10 cellular contexts compared by ENCODE assay signal in genomic region chr19:16458391-16459128, GRCh38. TPM values are rescaled to one million over a fixed set of nuclear protein-coding genes. Genes with fewer than 3 reads are reported as not detected.
DNase-seq lines count a peak whose midpoint lies in the region; ATAC-seq, FAIRE-seq and TF ChIP-seq lines count a peak whose summit lies in the region.
"Had no signal": no experiment of that assay in that cellular context is flagged by ENCODE, and none has a peak within 500 bp of the region (broad histone marks: within the 10 kb centered on the region; RNA-seq: fewer than 3 reads in every experiment).

No MANE protein-coding gene starts in this region.

- no peaks in the 10 kb centered on the region for H3K36me3 Mint-ChIP-seq in HFFc6 (ENCODE audit: low read depth)
- peaks cover 10% of the 10 kb centered on the region for H3K36me3 Mint-ChIP-seq in stimulated activated effector memory CD8-positive, alpha-beta T cell treated with anti-CD3 and anti-CD28 coated beads, Interleukin-12 subunit alpha, Interleukin-12 subunit beta, amount 100 ng/mL, for 72 hours
- H3K36me3 Mint-ChIP-seq in CD14-positive monocyte: peaks cover 12 to 19% of the 10 kb centered on the region in 2 donors

- peak overlapping the region; percentile 42; the same call in 1 of the 2 replicates for H3K27ac Mint-ChIP-seq in HFFc6
- H3K27ac Mint-ChIP-seq in stimulated activated effector memory CD8-positive, alpha-beta T cell treated with anti-CD3 and anti-CD28 coated beads, Interleukin-12 subunit alpha, Interleukin-12 subunit beta, amount 100 ng/mL, for 72 hours: peak overlapping the region; percentile 55
- peak overlapping the region in 3 of 7 donors; percentile 8 to 37 (median 27) for H3K27ac Mint-ChIP-seq in CD14-positive monocyte

- intact Hi-C loops in CD14-positive monocyte (cut with micrococcal nuclease): no loop called here

- H2AFZ ChIP-seq in keratinocyte (ENCODE audit: control insufficient read depth, low read length): no peak overlapping the region

- H4K20me1 ChIP-seq in keratinocyte (ENCODE audit: control insufficient read depth, extremely low read depth, insufficient read depth, low read length): peaks cover 23% of the 10 kb centered on the region

- H3K9me1 ChIP-seq in keratinocyte (ENCODE audit: control insufficient read depth, extremely low read depth, insufficient read depth, low read length): peaks cover 19% of the 10 kb centered on the region

- ATAC-seq in stimulated activated effector memory CD8-positive, alpha-beta T cell treated with anti-CD3 and anti-CD28 coated beads, Interleukin-12 subunit alpha, Interleukin-12 subunit beta, amount 100 ng/mL, for 72 hours: no peak

- H3K27ac ChIP-seq in WERI-Rb-1: peak overlapping the region; percentile 52
- no peak overlapping the region for H3K27ac ChIP-seq in keratinocyte (ENCODE audit: control insufficient read depth, insufficient read depth, low read length)

- peak overlapping the region; percentile 47 for H3K4me2 ChIP-seq in keratinocyte (ENCODE audit: control insufficient read depth, extremely low read depth, insufficient read depth, low read depth, low read length)

- peak overlapping the region; percentile 39 for H3K9ac ChIP-seq in keratinocyte (ENCODE audit: control insufficient read depth, extremely low read depth, insufficient read depth, low read length)

- no peak for TF ChIP-seq CTCF in HFFc6 (IDR thresholded peaks at IDR 0.05)
- no peak for TF ChIP-seq CTCF in WERI-Rb-1 (IDR thresholded peaks at IDR 0.05; ENCODE audit: low read depth, low read length)
- TF ChIP-seq CTCF in keratinocyte (optimal IDR thresholded peaks at IDR 0.05 in 1 of 3, IDR thresholded peaks at IDR 0.05 in 1 of 3, conservative IDR thresholded peaks at IDR 0.05 in 1 of 3; ENCODE audit: extremely low read depth in 1 of 3, insufficient read depth in 2 of 3, low read length in 3 of 3): no peak
- TF ChIP-seq CTCF in CD14-positive monocyte (IDR thresholded peaks at IDR 0.05): no peak

- DNase-seq in HFFc6 (no peak), WERI-Rb-1 (no peak), keratinocyte (ENCODE audit: low read depth, low spot score) (no peak), CD14-positive monocyte (ENCODE audit: low spot score) (no peak), SHP77 (lab: John Stamatoyannopoulos, UW) (no peak)
- DNase-seq in stimulated activated effector memory CD8-positive, alpha-beta T cell treated with anti-CD3 and anti-CD28 coated beads, Interleukin-12 subunit alpha, Interleukin-12 subunit beta, amount 100 ng/mL, for 72 hours (ENCODE audit: low spot score in 2 of 2): no peak
- DNase-seq in stimulated activated CD4-positive, alpha-beta T cell treated with anti-CD3 and anti-CD28 coated beads, Interleukin-1b, Interleukin-23, amount 100 ng/mL, for 48 hours: no peak
- DNase-seq: activated CD4-positive, CD25-positive, alpha-beta regulatory T cell; NCI-H748 treated with DMSO at 0.1 percent for 48 hours had no signal

- dilution Hi-C loops in keratinocyte (cut with MboI; ENCODE audit: extremely low pct_ligation_motif_present, low sequenced_read_pairs): no loop called here

- no peak for FAIRE-seq in keratinocyte (lab: Jason Lieb, UNC)

- no peak overlapping the region for H3K4me3 Mint-ChIP-seq in HFFc6
- H3K4me3 Mint-ChIP-seq in stimulated activated effector memory CD8-positive, alpha-beta T cell treated with anti-CD3 and anti-CD28 coated beads, Interleukin-12 subunit alpha, Interleukin-12 subunit beta, amount 100 ng/mL, for 72 hours: no peak overlapping the region
- H3K4me3 Mint-ChIP-seq in CD14-positive monocyte: peak overlapping the region in 1 of 2 donors; percentile 16

- no peaks in the 10 kb centered on the region for H3K27me3 ChIP-seq in WERI-Rb-1 (ENCODE audit: insufficient read depth, low read depth, severe bottlenecking)
- H3K27me3 ChIP-seq in keratinocyte (ENCODE audit: control insufficient read depth, extremely low read depth, insufficient read depth, low read length): no peaks in the 10 kb centered on the region

- H3K9me3 Mint-ChIP-seq in HFFc6: no peaks in the 10 kb centered on the region
- H3K9me3 Mint-ChIP-seq in stimulated activated effector memory CD8-positive, alpha-beta T cell treated with anti-CD3 and anti-CD28 coated beads, Interleukin-12 subunit alpha, Interleukin-12 subunit beta, amount 100 ng/mL, for 72 hours: no peaks in the 10 kb centered on the region
- no peaks in the 10 kb centered on the region for H3K9me3 Mint-ChIP-seq in CD14-positive monocyte

- H3K4me3 ChIP-seq in WERI-Rb-1 (ENCODE audit: low read depth, low read length) (no peak overlapping the region), keratinocyte (ENCODE audit: control insufficient read depth in 2 of 3, extremely low read depth in 1 of 3, insufficient read depth in 2 of 3, low read depth in 1 of 3, low read length in 3 of 3) (no peak overlapping the region)

- peaks cover 90% of the 10 kb centered on the region for H3K79me2 ChIP-seq in keratinocyte (ENCODE audit: control insufficient read depth, insufficient read depth, low read length)

- peaks cover 41% of the 10 kb centered on the region for H3K4me1 ChIP-seq in keratinocyte (ENCODE audit: control insufficient read depth, extremely low read depth, insufficient read depth, low read length)

- H3K36me3 ChIP-seq in WERI-Rb-1 (peaks cover 7% of the 10 kb centered on the region), keratinocyte (ENCODE audit: control insufficient read depth in 2 of 2, extremely low read depth in 1 of 2, insufficient read depth in 2 of 2, low read length in 2 of 2) (no peaks in the 10 kb centered on the region)

- H3K27me3 Mint-ChIP-seq in HFFc6 (ENCODE audit: insufficient read depth): no peaks in the 10 kb centered on the region; the same call in 1 of the 2 replicates
- H3K27me3 Mint-ChIP-seq in CD14-positive monocyte (ENCODE audit: low read depth in 3 of 3): peaks cover 0 to 2% (median 0%) of the 10 kb centered on the region in 3 donors

- peaks cover 51% of the 10 kb centered on the region for H3K4me1 Mint-ChIP-seq in HFFc6 (ENCODE audit: low read depth)
- H3K4me1 Mint-ChIP-seq in stimulated activated effector memory CD8-positive, alpha-beta T cell treated with anti-CD3 and anti-CD28 coated beads, Interleukin-12 subunit alpha, Interleukin-12 subunit beta, amount 100 ng/mL, for 72 hours: peaks cover 78% of the 10 kb centered on the region
- peaks cover 59% of the 10 kb centered on the region for H3K4me1 Mint-ChIP-seq in CD14-positive monocyte

- H3K9me3 ChIP-seq in WERI-Rb-1 (ENCODE audit: severe bottlenecking) (no peaks in the 10 kb centered on the region), keratinocyte (ENCODE audit: control insufficient read depth, low read depth, low read length) (no peaks in the 10 kb centered on the region)

RNA-seq across cellular contexts. Expression of gene EPS15L1, which starts 13.2 kb away (rescaled TPM):
- total RNA-seq in HFFc6 (2021; fragmentation: NEBNext Ultra II Directional; extraction: Animal tissue kit (Norgen Biotek cat#: 25700)): 10 to 100 TPM; 27.3 to 29.6 (median 28.4) TPM
- polyA plus RNA-seq in keratinocyte: 10.5 to 16.1 TPM (median 12.5 TPM) in 3 replicates
- polyA plus RNA-seq in keratinocyte (2011; ENCODE audit: low read depth): 17.1 TPM
- 13.3 and 15.8 TPM in 2 replicates for polyA plus RNA-seq in keratinocyte (2011; cell fraction: cytosol; rRNA removed)
- polyA plus RNA-seq in keratinocyte (2011; cell fraction: nucleus; rRNA removed): 22.4 and 27.2 TPM in 2 replicates
- polyA plus RNA-seq in keratinocyte (2012; ENCODE audit: low replicate concordance): 22.7 and 25.8 TPM in 2 replicates
- polyA minus RNA-seq in keratinocyte: 13.5 to 29.6 TPM (median 22.7 TPM) in 3 replicates
- polyA minus RNA-seq in keratinocyte (2011; cell fraction: cytosol; rRNA and poly(A)+ RNA removed): 25.7 TPM
- polyA minus RNA-seq in keratinocyte (2011; cell fraction: nucleus; rRNA and poly(A)+ RNA removed): 16.9 and 23.7 TPM in 2 replicates
- polyA plus RNA-seq in CD14-positive monocyte: 1 to 10 TPM; 5.2 to 6.1 TPM

RNA-seq across cellular contexts. Expression of gene CALR3, which starts 37.4 kb away (rescaled TPM):
- total RNA-seq in HFFc6 (2021; fragmentation: NEBNext Ultra II Directional; extraction: Animal tissue kit (Norgen Biotek cat#: 25700)): not detected
- polyA plus RNA-seq in keratinocyte: 0.04 to 0.05 TPM in 2 of 3 replicates, not detected in the other
- polyA plus RNA-seq in keratinocyte (2011; ENCODE audit: low read depth): 0.61 TPM
- polyA plus RNA-seq in keratinocyte (2011; cell fraction: cytosol; rRNA removed): not detected in 2 replicates
- 0.15 TPM in 1 of 2 replicates, not detected in the other for polyA plus RNA-seq in keratinocyte (2011; cell fraction: nucleus; rRNA removed)
- 0.20 TPM in 1 of 2 replicates, not detected in the other for polyA plus RNA-seq in keratinocyte (2012; ENCODE audit: low replicate concordance)
- polyA minus RNA-seq in keratinocyte: 0.74 TPM in 1 of 3 replicates, not detected in the others
- polyA minus RNA-seq in keratinocyte (2011; cell fraction: cytosol; rRNA and poly(A)+ RNA removed): not detected
- polyA minus RNA-seq in keratinocyte (2011; cell fraction: nucleus; rRNA and poly(A)+ RNA removed): not detected in 2 replicates
- polyA plus RNA-seq in CD14-positive monocyte: not detected
- polyA plus RNA-seq: adipose tissue had no signal

RNA-seq across cellular contexts. Expression of gene C19orf44, which starts 37.6 kb away (rescaled TPM):
- total RNA-seq in HFFc6 (2021; fragmentation: NEBNext Ultra II Directional; extraction: Animal tissue kit (Norgen Biotek cat#: 25700)): 1 to 10 TPM; 2.9 to 4.7 (median 3.7) TPM
- polyA plus RNA-seq in keratinocyte: 1.7 to 3.2 TPM (median 2.7 TPM) in 3 replicates
- polyA plus RNA-seq in keratinocyte (2011; ENCODE audit: low read depth): 1.4 TPM
- 2.3 and 2.6 TPM in 2 replicates for polyA plus RNA-seq in keratinocyte (2011; cell fraction: cytosol; rRNA removed)
- 7.7 and 8.4 TPM in 2 replicates for polyA plus RNA-seq in keratinocyte (2011; cell fraction: nucleus; rRNA removed)
- 2.1 and 2.4 TPM in 2 replicates for polyA plus RNA-seq in keratinocyte (2012; ENCODE audit: low replicate concordance)
- polyA minus RNA-seq in keratinocyte: 0.99 to 2.8 TPM (median 2.6 TPM) in 3 replicates
- polyA minus RNA-seq in keratinocyte (2011; cell fraction: cytosol; rRNA and poly(A)+ RNA removed): not detected
- 1.8 and 2.2 TPM in 2 replicates for polyA minus RNA-seq in keratinocyte (2011; cell fraction: nucleus; rRNA and poly(A)+ RNA removed)
- polyA plus RNA-seq in CD14-positive monocyte: under 1 TPM in 1 of 2 donors, not detected in 1; 0.58 TPM
